ENCODE assay signal across 8 cellular contexts in the genomic region with DNA sequence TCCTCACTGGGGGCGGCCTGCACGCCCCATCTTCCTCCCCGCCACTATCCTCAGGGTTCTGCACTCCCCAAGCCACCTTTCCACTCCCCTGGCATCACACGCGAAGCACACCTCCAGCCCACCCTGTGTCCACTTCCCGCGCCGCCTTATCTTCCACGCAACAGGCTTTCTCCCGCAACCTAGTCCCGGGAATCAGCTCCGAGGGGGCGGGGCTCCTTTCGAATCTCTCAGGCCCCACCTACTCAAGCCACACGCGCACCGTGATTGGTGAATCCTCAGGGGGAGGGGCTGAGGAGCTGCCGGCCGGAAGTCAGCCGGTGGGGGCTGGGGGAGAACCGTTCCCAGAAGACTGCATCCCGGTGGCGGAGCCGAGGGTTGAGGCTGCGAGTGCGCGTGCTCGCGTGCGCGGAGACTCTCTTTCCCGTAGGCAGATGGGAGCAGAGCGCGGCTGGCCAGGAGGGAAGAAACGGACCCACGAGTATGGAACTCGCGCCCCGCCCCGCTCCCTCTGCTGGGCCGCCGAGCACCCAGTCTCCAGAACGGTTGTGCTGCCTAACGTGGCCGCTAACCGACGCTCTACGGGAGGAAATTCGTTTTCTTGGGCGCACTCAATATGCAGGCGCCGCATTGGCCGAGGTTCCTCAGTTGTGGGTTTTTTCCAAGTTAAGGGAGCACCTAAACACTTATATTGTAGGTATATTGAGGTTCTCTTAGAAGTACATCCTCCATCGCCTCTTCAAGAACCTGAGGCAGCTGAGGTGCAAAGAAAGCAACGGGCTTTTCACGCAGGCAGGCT. TPM values are rescaled to one million over a fixed set of nuclear protein-coding genes. Genes with fewer than 3 reads are reported as not detected.
A peak's percentile ranks its signal among the peaks of the same experiment; 100 is the strongest.
DNase-seq lines count a peak whose midpoint lies in the region; ATAC-seq, FAIRE-seq and TF ChIP-seq lines count a peak whose summit lies in the region.

A gene (minus strand): TSS at position 194 of the 796 bp plus-strand sequence.

- peak within 1 kb of the TSS; percentile 77 to 93 for H3K27ac ChIP-seq in kidney (ENCODE audit: low read depth in 2 of 2, low read length in 2 of 2)

- peaks cover 6 to 9% of the 10 kb centered on the region in 2 donors for H3K4me1 ChIP-seq in kidney (ENCODE audit: control insufficient read depth in 1 of 2, insufficient read depth in 1 of 2, low read depth in 1 of 2, low read length in 2 of 2)

- ATAC-seq in GM19035 (IDR thresholded peaks at IDR 0.05; ENCODE audit: unreplicated experiment) = peak; percentile 96
- ATAC-seq in HG03354 (IDR thresholded peaks at IDR 0.05; ENCODE audit: poor library complexity, severe bottlenecking, unreplicated experiment) = peak; percentile 98
- ATAC-seq in activated CD4-positive, CD25-positive, alpha-beta regulatory T cell treated with anti-CD3 and anti-CD28 coated beads, Interleukin-2, amount 50 U/mL, for 24 hours = peak; percentile 97

- FAIRE-seq in kidney (lab: Jason Lieb, UNC) = peak; percentile 60

- peak within 1 kb of the TSS; percentile 63 to 94 for H3K9ac ChIP-seq in kidney (ENCODE audit: low read length in 2 of 2)

- intact Hi-C loops in kidney (cut with DNase I) = no loop called here

- DNase-seq in AML-193 (lab: John Stamatoyannopoulos, UW) (peak; percentile 89 to 90), NCI-H446 treated with DMSO at 0.1 percent for 48 hours (lab: John Stamatoyannopoulos, UW) (peak; percentile 96), cerebellum (ENCODE audit: low spot score) (peak; percentile 99), kidney (peak; percentile 98)
- DNase-seq in stimulated activated CD4-positive, alpha-beta T cell treated with anti-CD3 and anti-CD28 coated beads, Interleukin-15, amount 100 ng/mL, for 24 hours = peak; percentile 94

- H3K36me3 ChIP-seq in kidney (ENCODE audit: control insufficient read depth in 1 of 2, insufficient read depth in 2 of 2, low read length in 2 of 2) = no peaks in the 10 kb centered on the region

- H3K9me3 ChIP-seq in kidney (ENCODE audit: control insufficient read depth in 1 of 2, low read length in 2 of 2) = no peaks in the 10 kb centered on the region

- peak within 1 kb of the TSS; percentile 86 to 89 for H3K4me3 ChIP-seq in kidney (ENCODE audit: low read length in 2 of 2)

- peak; percentile 46 for TF ChIP-seq CTCF in kidney (IDR thresholded peaks at IDR 0.05; ENCODE audit: borderline replicate concordance, extremely low read depth, insufficient read depth)

RNA-seq across cellular contexts. Expression of the gene that starts here (rescaled TPM):
- total RNA-seq in cerebellum (7.2 TPM), kidney (4.2 TPM)
- 3.5 TPM for polyA plus RNA-seq in kidney (ENCODE audit: insufficient read depth, low read depth, low replicate concordance)

Comparison
In these comparisons a context has a peak if more than half of its experiments do, and no peak if none do; other contexts are left out.
1. Peak in every context shown above with its lines: DNase-seq, ATAC-seq, H3K4me3 ChIP-seq and H3K27ac ChIP-seq.